1 cellular context compared by ENCODE assay signal in the genomic region with DNA sequence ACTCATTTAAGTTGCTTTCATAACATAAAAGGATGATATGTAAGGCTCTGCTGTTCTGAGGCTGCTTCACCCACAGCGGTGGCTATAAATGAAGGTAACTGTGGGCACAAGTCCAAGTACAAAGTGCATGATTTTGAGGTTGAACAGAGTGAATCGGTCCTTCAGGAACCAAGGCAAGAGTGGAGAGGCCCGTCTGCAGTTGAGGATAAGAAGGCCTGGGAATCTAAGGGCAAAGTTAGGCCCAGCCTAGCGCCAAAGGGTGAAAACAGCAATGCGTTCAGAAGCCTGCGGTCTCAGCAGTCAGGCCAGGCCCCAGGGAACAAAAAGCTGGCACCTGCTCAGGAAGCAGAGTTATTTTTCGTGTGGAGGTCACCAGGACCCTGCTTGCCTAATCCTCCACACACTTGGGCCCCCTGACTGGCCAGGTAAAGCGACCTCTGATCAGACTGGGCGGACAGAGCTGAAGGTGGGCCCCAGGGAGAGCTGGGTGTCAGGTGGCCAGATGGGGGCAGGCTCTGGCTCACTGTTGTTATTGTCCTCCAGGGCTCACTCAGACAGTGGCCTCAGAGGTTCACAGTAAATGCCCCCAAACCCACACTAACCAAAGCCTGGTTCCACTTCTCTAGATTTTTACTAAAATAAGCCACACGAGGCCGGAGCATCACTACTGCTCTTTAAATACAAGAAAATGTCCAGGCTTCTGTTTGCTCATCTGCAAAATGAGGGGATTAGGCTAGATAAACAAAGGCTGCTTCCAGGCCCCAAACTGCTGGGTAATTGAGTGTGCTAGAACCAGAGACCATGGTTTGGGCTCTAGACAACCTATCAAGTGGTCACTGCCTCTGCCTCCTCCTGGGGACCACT.
A peak's percentile ranks its signal among the peaks of the same experiment; 100 is the strongest.
TF ChIP-seq lines count a peak whose summit lies in the region.

No MANE protein-coding gene starts in this region.

TF ChIP-seq in HepG2, 621 proteins besides CTCF, POLR2A, EP300 and RAD21 (continued from another document and continues in another):
- TF ChIP-seq, protein P1, sequence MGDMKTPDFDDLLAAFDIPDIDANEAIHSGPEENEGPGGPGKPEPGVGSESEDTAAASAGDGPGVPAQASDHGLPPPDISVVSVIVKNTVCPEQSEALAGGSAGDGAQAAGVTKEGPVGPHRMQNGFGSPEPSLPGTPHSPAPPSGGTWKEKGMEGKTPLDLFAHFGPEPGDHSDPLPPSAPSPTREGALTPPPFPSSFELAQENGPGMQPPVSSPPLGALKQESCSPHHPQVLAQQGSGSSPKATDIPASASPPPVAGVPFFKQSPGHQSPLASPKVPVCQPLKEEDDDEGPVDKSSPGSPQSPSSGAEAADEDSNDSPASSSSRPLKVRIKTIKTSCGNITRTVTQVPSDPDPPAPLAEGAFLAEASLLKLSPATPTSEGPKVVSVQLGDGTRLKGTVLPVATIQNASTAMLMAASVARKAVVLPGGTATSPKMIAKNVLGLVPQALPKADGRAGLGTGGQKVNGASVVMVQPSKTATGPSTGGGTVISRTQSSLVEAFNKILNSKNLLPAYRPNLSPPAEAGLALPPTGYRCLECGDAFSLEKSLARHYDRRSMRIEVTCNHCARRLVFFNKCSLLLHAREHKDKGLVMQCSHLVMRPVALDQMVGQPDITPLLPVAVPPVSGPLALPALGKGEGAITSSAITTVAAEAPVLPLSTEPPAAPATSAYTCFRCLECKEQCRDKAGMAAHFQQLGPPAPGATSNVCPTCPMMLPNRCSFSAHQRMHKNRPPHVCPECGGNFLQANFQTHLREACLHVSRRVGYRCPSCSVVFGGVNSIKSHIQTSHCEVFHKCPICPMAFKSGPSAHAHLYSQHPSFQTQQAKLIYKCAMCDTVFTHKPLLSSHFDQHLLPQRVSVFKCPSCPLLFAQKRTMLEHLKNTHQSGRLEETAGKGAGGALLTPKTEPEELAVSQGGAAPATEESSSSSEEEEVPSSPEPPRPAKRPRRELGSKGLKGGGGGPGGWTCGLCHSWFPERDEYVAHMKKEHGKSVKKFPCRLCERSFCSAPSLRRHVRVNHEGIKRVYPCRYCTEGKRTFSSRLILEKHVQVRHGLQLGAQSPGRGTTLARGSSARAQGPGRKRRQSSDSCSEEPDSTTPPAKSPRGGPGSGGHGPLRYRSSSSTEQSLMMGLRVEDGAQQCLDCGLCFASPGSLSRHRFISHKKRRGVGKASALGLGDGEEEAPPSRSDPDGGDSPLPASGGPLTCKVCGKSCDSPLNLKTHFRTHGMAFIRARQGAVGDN (CRISPR knock-in tag; IDR thresholded peaks at IDR 0.05) = peak; percentile 99
- TF ChIP-seq POLR2G (IDR thresholded peaks at IDR 0.05; ENCODE audit: low read depth, low read length) = peak; percentile 78
- TF ChIP-seq KLF6 (CRISPR knock-in tag; IDR thresholded peaks at IDR 0.05) = peak; percentile 49; the same call in 1 of the 2 replicates
- no peak for TF ChIP-seq SNRNP70 (IDR thresholded peaks at IDR 0.05; ENCODE audit: low read depth, low read length)
- peak; percentile 89; the same call in 1 of the 2 replicates for TF ChIP-seq ZSCAN31 (CRISPR knock-in tag; IDR thresholded peaks at IDR 0.05; ENCODE audit: low read depth)
- peak; percentile 84 for TF ChIP-seq ZNF792 (CRISPR knock-in tag; IDR thresholded peaks at IDR 0.05)
- no peak for TF ChIP-seq WIZ (CRISPR knock-in tag; IDR thresholded peaks at IDR 0.05)
- TF ChIP-seq ZNF382 (CRISPR knock-in tag; IDR thresholded peaks at IDR 0.05; ENCODE audit: borderline replicate concordance) = no peak
- TF ChIP-seq, protein P2, sequence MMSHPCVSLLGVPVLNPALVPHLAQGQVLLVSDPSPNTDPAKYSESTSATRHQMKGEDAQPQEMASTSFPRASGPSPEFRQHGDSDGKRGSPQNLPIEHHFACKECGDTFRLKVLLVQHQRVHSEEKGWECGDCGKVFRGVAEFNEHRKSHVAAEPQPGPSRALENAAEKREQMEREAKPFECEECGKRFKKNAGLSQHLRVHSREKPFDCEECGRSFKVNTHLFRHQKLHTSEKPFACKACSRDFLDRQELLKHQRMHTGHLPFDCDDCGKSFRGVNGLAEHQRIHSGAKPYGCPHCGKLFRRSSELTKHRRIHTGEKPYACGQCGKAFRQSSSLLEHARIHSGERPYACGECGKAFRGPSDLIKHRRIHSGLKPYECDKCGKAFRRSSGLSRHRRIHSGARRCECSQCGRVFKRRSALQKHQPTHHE (CRISPR knock-in tag; IDR thresholded peaks at IDR 0.05; ENCODE audit: borderline replicate concordance) = peak; percentile 87
- peak; percentile 74 for TF ChIP-seq ZFP1 (CRISPR knock-in tag; IDR thresholded peaks at IDR 0.05)
- TF ChIP-seq, protein P3, sequence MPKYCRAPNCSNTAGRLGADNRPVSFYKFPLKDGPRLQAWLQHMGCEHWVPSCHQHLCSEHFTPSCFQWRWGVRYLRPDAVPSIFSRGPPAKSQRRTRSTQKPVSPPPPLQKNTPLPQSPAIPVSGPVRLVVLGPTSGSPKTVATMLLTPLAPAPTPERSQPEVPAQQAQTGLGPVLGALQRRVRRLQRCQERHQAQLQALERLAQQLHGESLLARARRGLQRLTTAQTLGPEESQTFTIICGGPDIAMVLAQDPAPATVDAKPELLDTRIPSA (CRISPR knock-in tag; IDR thresholded peaks at IDR 0.05; ENCODE audit: borderline replicate concordance) = no peak; the same call in 1 of the 2 replicates
- TF ChIP-seq, protein P4, sequence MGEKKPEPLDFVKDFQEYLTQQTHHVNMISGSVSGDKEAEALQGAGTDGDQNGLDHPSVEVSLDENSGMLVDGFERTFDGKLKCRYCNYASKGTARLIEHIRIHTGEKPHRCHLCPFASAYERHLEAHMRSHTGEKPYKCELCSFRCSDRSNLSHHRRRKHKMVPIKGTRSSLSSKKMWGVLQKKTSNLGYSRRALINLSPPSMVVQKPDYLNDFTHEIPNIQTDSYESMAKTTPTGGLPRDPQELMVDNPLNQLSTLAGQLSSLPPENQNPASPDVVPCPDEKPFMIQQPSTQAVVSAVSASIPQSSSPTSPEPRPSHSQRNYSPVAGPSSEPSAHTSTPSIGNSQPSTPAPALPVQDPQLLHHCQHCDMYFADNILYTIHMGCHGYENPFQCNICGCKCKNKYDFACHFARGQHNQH (CRISPR knock-in tag; IDR thresholded peaks at IDR 0.05) = peak; percentile 96
- TF ChIP-seq SPEN (CRISPR knock-in tag; IDR thresholded peaks at IDR 0.05; ENCODE audit: low read depth) = peak; percentile 79
- 0 out of 2 replicates have a peak, but pooled peaks have one; percentile 9 for TF ChIP-seq NAIF1 (CRISPR knock-in tag; IDR thresholded peaks at IDR 0.05; ENCODE audit: borderline replicate concordance)
- TF ChIP-seq NFE2L1 (CRISPR knock-in tag; IDR thresholded peaks at IDR 0.05; ENCODE audit: borderline replicate concordance) = no peak
- TF ChIP-seq, protein P5, sequence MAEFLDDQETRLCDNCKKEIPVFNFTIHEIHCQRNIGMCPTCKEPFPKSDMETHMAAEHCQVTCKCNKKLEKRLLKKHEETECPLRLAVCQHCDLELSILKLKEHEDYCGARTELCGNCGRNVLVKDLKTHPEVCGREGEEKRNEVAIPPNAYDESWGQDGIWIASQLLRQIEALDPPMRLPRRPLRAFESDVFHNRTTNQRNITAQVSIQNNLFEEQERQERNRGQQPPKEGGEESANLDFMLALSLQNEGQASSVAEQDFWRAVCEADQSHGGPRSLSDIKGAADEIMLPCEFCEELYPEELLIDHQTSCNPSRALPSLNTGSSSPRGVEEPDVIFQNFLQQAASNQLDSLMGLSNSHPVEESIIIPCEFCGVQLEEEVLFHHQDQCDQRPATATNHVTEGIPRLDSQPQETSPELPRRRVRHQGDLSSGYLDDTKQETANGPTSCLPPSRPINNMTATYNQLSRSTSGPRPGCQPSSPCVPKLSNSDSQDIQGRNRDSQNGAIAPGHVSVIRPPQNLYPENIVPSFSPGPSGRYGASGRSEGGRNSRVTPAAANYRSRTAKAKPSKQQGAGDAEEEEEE (CRISPR knock-in tag; IDR thresholded peaks at IDR 0.05; ENCODE audit: borderline replicate concordance) = no peak
- TF ChIP-seq, protein P6, sequence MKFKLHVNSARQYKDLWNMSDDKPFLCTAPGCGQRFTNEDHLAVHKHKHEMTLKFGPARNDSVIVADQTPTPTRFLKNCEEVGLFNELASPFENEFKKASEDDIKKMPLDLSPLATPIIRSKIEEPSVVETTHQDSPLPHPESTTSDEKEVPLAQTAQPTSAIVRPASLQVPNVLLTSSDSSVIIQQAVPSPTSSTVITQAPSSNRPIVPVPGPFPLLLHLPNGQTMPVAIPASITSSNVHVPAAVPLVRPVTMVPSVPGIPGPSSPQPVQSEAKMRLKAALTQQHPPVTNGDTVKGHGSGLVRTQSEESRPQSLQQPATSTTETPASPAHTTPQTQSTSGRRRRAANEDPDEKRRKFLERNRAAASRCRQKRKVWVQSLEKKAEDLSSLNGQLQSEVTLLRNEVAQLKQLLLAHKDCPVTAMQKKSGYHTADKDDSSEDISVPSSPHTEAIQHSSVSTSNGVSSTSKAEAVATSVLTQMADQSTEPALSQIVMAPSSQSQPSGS (CRISPR knock-in tag; IDR thresholded peaks at IDR 0.05) = peak; percentile 82
- peak; percentile 72 for TF ChIP-seq YY1 (IDR thresholded peaks at IDR 0.05; ENCODE audit: insufficient read depth, insufficient replicate concordance, low read depth, low read length)
- TF ChIP-seq RFX1 (IDR thresholded peaks at IDR 0.05) = no peak
- no peak for TF ChIP-seq CBX2 (IDR thresholded peaks at IDR 0.05; ENCODE audit: low read depth, low read length)
- no peak for TF ChIP-seq CBX2 (CRISPR knock-in tag; IDR thresholded peaks at IDR 0.05; ENCODE audit: low read depth)
- peak; percentile 72; the same call in 1 of the 2 replicates for TF ChIP-seq ZNF564 (CRISPR knock-in tag; IDR thresholded peaks at IDR 0.05)
- no peak; the same call in 1 of the 2 replicates for TF ChIP-seq EHMT2 (IDR thresholded peaks at IDR 0.05; ENCODE audit: borderline replicate concordance, low read depth, low read length)
- peak; percentile 92 for TF ChIP-seq PPARG (CRISPR knock-in tag; conservative IDR thresholded peaks at IDR 0.05)
- TF ChIP-seq ZNF431 (CRISPR knock-in tag; IDR thresholded peaks at IDR 0.05; ENCODE audit: borderline replicate concordance, low read depth) = no peak; the same call in 1 of the 2 replicates
- no peak for TF ChIP-seq RORA (CRISPR knock-in tag; IDR thresholded peaks at IDR 0.05)
- TF ChIP-seq FLYWCH1 (CRISPR knock-in tag; IDR thresholded peaks at IDR 0.05) = no peak; the same call in 1 of the 2 replicates
- peak; percentile 62; the same call in 1 of the 2 replicates for TF ChIP-seq KLF11 (CRISPR knock-in tag; IDR thresholded peaks at IDR 0.05)
- TF ChIP-seq, protein P7, sequence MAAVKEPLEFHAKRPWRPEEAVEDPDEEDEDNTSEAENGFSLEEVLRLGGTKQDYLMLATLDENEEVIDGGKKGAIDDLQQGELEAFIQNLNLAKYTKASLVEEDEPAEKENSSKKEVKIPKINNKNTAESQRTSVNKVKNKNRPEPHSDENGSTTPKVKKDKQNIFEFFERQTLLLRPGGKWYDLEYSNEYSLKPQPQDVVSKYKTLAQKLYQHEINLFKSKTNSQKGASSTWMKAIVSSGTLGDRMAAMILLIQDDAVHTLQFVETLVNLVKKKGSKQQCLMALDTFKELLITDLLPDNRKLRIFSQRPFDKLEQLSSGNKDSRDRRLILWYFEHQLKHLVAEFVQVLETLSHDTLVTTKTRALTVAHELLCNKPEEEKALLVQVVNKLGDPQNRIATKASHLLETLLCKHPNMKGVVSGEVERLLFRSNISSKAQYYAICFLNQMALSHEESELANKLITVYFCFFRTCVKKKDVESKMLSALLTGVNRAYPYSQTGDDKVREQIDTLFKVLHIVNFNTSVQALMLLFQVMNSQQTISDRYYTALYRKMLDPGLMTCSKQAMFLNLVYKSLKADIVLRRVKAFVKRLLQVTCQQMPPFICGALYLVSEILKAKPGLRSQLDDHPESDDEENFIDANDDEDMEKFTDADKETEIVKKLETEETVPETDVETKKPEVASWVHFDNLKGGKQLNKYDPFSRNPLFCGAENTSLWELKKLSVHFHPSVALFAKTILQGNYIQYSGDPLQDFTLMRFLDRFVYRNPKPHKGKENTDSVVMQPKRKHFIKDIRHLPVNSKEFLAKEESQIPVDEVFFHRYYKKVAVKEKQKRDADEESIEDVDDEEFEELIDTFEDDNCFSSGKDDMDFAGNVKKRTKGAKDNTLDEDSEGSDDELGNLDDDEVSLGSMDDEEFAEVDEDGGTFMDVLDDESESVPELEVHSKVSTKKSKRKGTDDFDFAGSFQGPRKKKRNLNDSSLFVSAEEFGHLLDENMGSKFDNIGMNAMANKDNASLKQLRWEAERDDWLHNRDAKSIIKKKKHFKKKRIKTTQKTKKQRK (IDR thresholded peaks at IDR 0.05; ENCODE audit: low read length) = no peak
- TF ChIP-seq JUN (CRISPR knock-in tag; IDR thresholded peaks at IDR 0.05) = no peak
- TF ChIP-seq ZNF282 (IDR thresholded peaks at IDR 0.05; ENCODE audit: partially characterized antibody) = no peak
- TF ChIP-seq NR2F2 (IDR thresholded peaks at IDR 0.05; ENCODE audit: borderline replicate concordance, low read depth) = peak; percentile 74; the same call in 1 of the 2 replicates
- peak; percentile 66; the same call in 1 of the 2 replicates for TF ChIP-seq ZNF232 (CRISPR knock-in tag; IDR thresholded peaks at IDR 0.05; ENCODE audit: borderline replicate concordance)
- peak; percentile 72; the same call in 1 of the 2 replicates for TF ChIP-seq ZSCAN25 (CRISPR knock-in tag; IDR thresholded peaks at IDR 0.05)
- TF ChIP-seq IRF2 (CRISPR knock-in tag; IDR thresholded peaks at IDR 0.05) = peak; percentile 92
- no peak for TF ChIP-seq CHD2 (IDR thresholded peaks at IDR 0.05; ENCODE audit: low read depth, low read length)
- TF ChIP-seq RBM39 (IDR thresholded peaks at IDR 0.05; ENCODE audit: low read depth, low read length, poor library complexity, severe bottlenecking) = peak; percentile 86
- TF ChIP-seq MYC (CRISPR knock-in tag; IDR thresholded peaks at IDR 0.05; ENCODE audit: borderline replicate concordance) = peak; percentile 85
- peak; percentile 99 for TF ChIP-seq MTA1 (CRISPR knock-in tag; IDR thresholded peaks at IDR 0.05; ENCODE audit: borderline replicate concordance)
- TF ChIP-seq SCMH1 (CRISPR knock-in tag; IDR thresholded peaks at IDR 0.05; ENCODE audit: borderline replicate concordance) = no peak
